Comparison of ENCODE assay signal across 1 cellular context in genomic region chr17:28548417-28549130, GRCh38.
TF ChIP-seq lines count a peak whose summit lies in the region.

No MANE protein-coding gene starts in this region.

TF ChIP-seq in H1, 55 proteins besides CTCF, POLR2A, EP300 and RAD21:
- TF ChIP-seq SIN3A (conservative IDR thresholded peaks at IDR 0.05 in 1 of 2, IDR thresholded peaks at IDR 0.05 in 1 of 2; ENCODE audit: low read depth in 1 of 2, low read length in 2 of 2) (no peak), SIRT6 (IDR thresholded peaks at IDR 0.05; ENCODE audit: low read length) (no peak), CTBP2 (IDR thresholded peaks at IDR 0.05; ENCODE audit: borderline replicate concordance, insufficient read depth, insufficient read length, low read length) (peak; percentile 6)
